In genomic region chr16:14051110-14051729, GRCh38 we compare ENCODE assay signal across 1 cellular context.
TF ChIP-seq lines count a peak whose summit lies in the region.

No MANE protein-coding gene starts in this region.

TF ChIP-seq in GM12878, 131 proteins besides CTCF, POLR2A, EP300 and RAD21:
- TF ChIP-seq POLR2AphosphoS5 (IDR thresholded peaks at IDR 0.05; ENCODE audit: low read length) (no peak), E4F1 (IDR thresholded peaks at IDR 0.05; ENCODE audit: borderline replicate concordance, partially characterized antibody) (peak; percentile 8)
